ENCODE assay signal across 16 cellular contexts in genomic region chr6:53735896-53736295, GRCh38. TPM values are rescaled to one million over a fixed set of nuclear protein-coding genes. Genes with fewer than 3 reads are reported as not detected.
DNase-seq lines count a peak whose midpoint lies in the region; ATAC-seq, FAIRE-seq and TF ChIP-seq lines count a peak whose summit lies in the region.
"Had no signal": no experiment of that assay in that cellular context is flagged by ENCODE, and none has a peak within 500 bp of the region (broad histone marks: within the 10 kb centered on the region; RNA-seq: fewer than 3 reads in every experiment).

No MANE protein-coding gene starts in this region.

- no peak overlapping the region for H4K91ac ChIP-seq in IMR-90 (ENCODE audit: insufficient read depth, low read depth, low read length)

- WGBS in IMR-90 (ENCODE audit: extremely low coverage in 2 of 2, insufficient read length in 1 of 2), 2 experiments, result 92% methylated on average over 4 of the region's 4 CpGs; no CpG with 5 or more reads in 1 of the 2 experiments
- WGBS in mesendoderm (ENCODE audit: extremely low coverage, insufficient coverage, low lambda C conversion rate), result no CpG with 5 or more reads among the region's 4 CpGs

- H2BK20ac ChIP-seq in IMR-90 (ENCODE audit: low read depth, low read length), result no peak overlapping the region

- H2BK5ac ChIP-seq in IMR-90 (ENCODE audit: low read depth, low read length, poor library complexity, severe bottlenecking), result no peak overlapping the region
- no peak overlapping the region for H2BK5ac ChIP-seq in mesendoderm (ENCODE audit: low read length)

- no peaks in the 10 kb centered on the region for H3K36me3 Mint-ChIP-seq in CD8-positive, alpha-beta T cell
- peaks cover 2% of the 10 kb centered on the region for H3K36me3 Mint-ChIP-seq in activated T-helper 2 cell treated with anti-CD3 and anti-CD28 coated beads, Interferon-gamma antibody, Interleukin-2, Interleukin-4, amounts not matched to agents 10 μg/mL and 5 μg/mL and 100 μg/mL, durations not matched to agents 14 hours and 24 hours and 36 hours (ENCODE audit: low read depth)

- dilution Hi-C loops in IMR-90 (cut with HindIII; ENCODE audit: low sequenced_read_pairs, unreplicated experiment), result no loop called here

- no peak overlapping the region for H3K9ac ChIP-seq in IMR-90 (ENCODE audit: low read depth, low read length)
- no peak overlapping the region for H3K9ac ChIP-seq in mesendoderm (ENCODE audit: low read length)
- H3K9ac ChIP-seq: parathyroid adenoma had no signal

- H2AK9ac ChIP-seq in IMR-90 (replicated peaks; ENCODE audit: low read depth, low read length, poor library complexity), result no peak overlapping the region

- H4K20me1 ChIP-seq in IMR-90 (ENCODE audit: insufficient read depth, low read length), result no peaks in the 10 kb centered on the region

- no peaks in the 10 kb centered on the region for H3K9me3 ChIP-seq in CD8-positive, alpha-beta T cell (ENCODE audit: low read length)
- H3K9me3 ChIP-seq in IMR-90 (ENCODE audit: control insufficient read depth, insufficient read depth, low read length), result no peaks in the 10 kb centered on the region
- H3K9me3 ChIP-seq in upper lobe of right lung, result no peaks in the 10 kb centered on the region

- H4K8ac ChIP-seq in IMR-90 (ENCODE audit: low read depth in 2 of 2, low read length in 2 of 2), result no peak overlapping the region
- H4K8ac ChIP-seq in mesendoderm (ENCODE audit: low read depth, low read length), result no peak overlapping the region

- H3K18ac ChIP-seq in IMR-90 (ENCODE audit: low read depth, low read length) (no peak overlapping the region), mesendoderm (ENCODE audit: low read length) (no peak overlapping the region)

- no peak overlapping the region for H2BK120ac ChIP-seq in IMR-90 (ENCODE audit: low read depth, low read length)
- no peak overlapping the region for H2BK120ac ChIP-seq in mesendoderm (ENCODE audit: low read depth, low read length)

- H3K79me2 ChIP-seq in mesendoderm (ENCODE audit: control insufficient read depth, insufficient read depth, low read length), result no peaks in the 10 kb centered on the region
- H3K79me2 ChIP-seq: parathyroid adenoma had no signal

- no peak overlapping the region for H3K27ac Mint-ChIP-seq in CD8-positive, alpha-beta T cell
- H3K27ac Mint-ChIP-seq in activated T-helper 2 cell treated with anti-CD3 and anti-CD28 coated beads, Interferon-gamma antibody, Interleukin-2, Interleukin-4, amounts not matched to agents 10 μg/mL and 5 μg/mL and 100 μg/mL, durations not matched to agents 14 hours and 24 hours and 36 hours, result no peak overlapping the region

- peaks cover 19% of the 10 kb centered on the region for H3K4me1 Mint-ChIP-seq in CD8-positive, alpha-beta T cell (ENCODE audit: low read depth)
- H3K4me1 Mint-ChIP-seq in activated T-helper 2 cell treated with anti-CD3 and anti-CD28 coated beads, Interferon-gamma antibody, Interleukin-2, Interleukin-4, amounts not matched to agents 10 μg/mL and 5 μg/mL and 100 μg/mL, durations not matched to agents 14 hours and 24 hours and 36 hours (ENCODE audit: low read depth), result peaks cover 45% of the 10 kb centered on the region

- no peak for TF ChIP-seq CTCF in CD8-positive, alpha-beta T cell (IDR thresholded peaks at IDR 0.05)
- TF ChIP-seq CTCF in IMR-90 (conservative IDR thresholded peaks at IDR 0.05; ENCODE audit: low read depth, low read length) (no peak), brain microvascular endothelial cell (IDR thresholded peaks at IDR 0.05; ENCODE audit: low read depth, low read length, missing control alignments) (no peak), upper lobe of right lung (IDR thresholded peaks at IDR 0.05) (no peak)

- H3K27me3 Mint-ChIP-seq in CD8-positive, alpha-beta T cell (ENCODE audit: low read depth), result peaks cover 11% of the 10 kb centered on the region
- no peaks in the 10 kb centered on the region for H3K27me3 Mint-ChIP-seq in activated T-helper 2 cell treated with anti-CD3 and anti-CD28 coated beads, Interferon-gamma antibody, Interleukin-2, Interleukin-4, amounts not matched to agents 10 μg/mL and 5 μg/mL and 100 μg/mL, durations not matched to agents 14 hours and 24 hours and 36 hours (ENCODE audit: low read depth)

- peaks cover 6% of the 10 kb centered on the region; the same call in 1 of the 2 replicates for H3K9me1 ChIP-seq in IMR-90 (ENCODE audit: insufficient read depth, low read length)

- no peak overlapping the region for H3K4ac ChIP-seq in IMR-90 (ENCODE audit: low read depth, low read length)
- H3K4ac ChIP-seq in mesendoderm (ENCODE audit: low read depth, low read length), result no peak overlapping the region

- CTCF ChIA-PET in CD8-positive, alpha-beta T cell (lab: Charles Lee), result interaction anchor here (1.2 to 2.8 kb wide), 5 partner anchors 11 to 599 kb away, joined by 3 to 29 read pairs (median 12); no protein-coding TSS in a partner anchor
- CTCF ChIA-PET in IMR-90 (lab: Yijun Ruan, JAX), result interaction anchor here (1.3 to 2.5 kb wide), 3 partner anchors 10 to 243 kb away, joined by 5 to 16 read pairs (median 11); no protein-coding TSS in a partner anchor

- peak in 5 of 7 experiments; percentile 7 to 52 (median 22) for DNase-seq in CD8-positive, alpha-beta T cell
- DNase-seq in GM12892 (ENCODE audit: insufficient read length) (no peak), IMR-90 (no peak), brain microvascular endothelial cell (no peak), mesendoderm (no peak), upper lobe of right lung (no peak)
- peak; percentile 22 for DNase-seq in activated T-helper 2 cell treated with anti-CD3 and anti-CD28 coated beads, Interferon-gamma antibody, Interleukin-2, Interleukin-4, amounts not matched to agents 10 μg/mL and 5 μg/mL and 100 μg/mL, durations not matched to agents 14 hours and 24 hours and 36 hours (ENCODE audit: low spot score)
- DNase-seq: activated T-cell treated with anti-CD3 and anti-CD28 coated beads, Interleukin-2, amount 50 U/mL, for 1 hour; hippocampal formation; stimulated activated CD4-positive, alpha-beta T cell treated with anti-CD3 and anti-CD28 coated beads, Interleukin-2, amount 100 ng/mL, for 48 hours had no signal

- H3K9me3 Mint-ChIP-seq in CD8-positive, alpha-beta T cell, result no peaks in the 10 kb centered on the region
- no peaks in the 10 kb centered on the region for H3K9me3 Mint-ChIP-seq in activated T-helper 2 cell treated with anti-CD3 and anti-CD28 coated beads, Interferon-gamma antibody, Interleukin-2, Interleukin-4, amounts not matched to agents 10 μg/mL and 5 μg/mL and 100 μg/mL, durations not matched to agents 14 hours and 24 hours and 36 hours

- H3K56ac ChIP-seq in IMR-90 (ENCODE audit: extremely low read depth, insufficient read depth, low read length) (no peak overlapping the region), mesendoderm (ENCODE audit: low read length) (no peak overlapping the region)

- 0 out of 2 replicates have a peak overlapping the region, but pooled peaks have one; percentile 33 for H3K14ac ChIP-seq in IMR-90 (replicated peaks; ENCODE audit: low read depth, low read length)

- POLR2A ChIA-PET in CD8-positive, alpha-beta T cell (lab: Charles Lee), result interaction anchor here (0.6 kb wide), 1 partner anchor 9 kb away, joined by 3 read pairs; no protein-coding TSS in a partner anchor
- POLR2A ChIA-PET in IMR-90 (lab: Charles Lee; ENCODE audit: unreplicated experiment), result no interaction called here

- H3K79me1 ChIP-seq in IMR-90 (ENCODE audit: low read depth in 1 of 2, low read length in 2 of 2), result no peaks in the 10 kb centered on the region
- H3K79me1 ChIP-seq in mesendoderm (ENCODE audit: low read length), result no peaks in the 10 kb centered on the region

- no peak for TF ChIP-seq POLR2A in GM12892 (IDR thresholded peaks at IDR 0.05; ENCODE audit: low read depth, low read length)
- no peak for TF ChIP-seq POLR2A in IMR-90 (IDR thresholded peaks at IDR 0.05; ENCODE audit: low read depth, low read length)

- H3K4me1 ChIP-seq in CD8-positive, alpha-beta T cell (ENCODE audit: insufficient read depth, low read length), result peaks cover 15% of the 10 kb centered on the region
- H3K4me1 ChIP-seq in IMR-90 (ENCODE audit: control insufficient read depth, insufficient read depth, low read length), result peaks cover 7% of the 10 kb centered on the region
- H3K4me1 ChIP-seq in mesendoderm (ENCODE audit: control insufficient read depth, low read depth, low read length), result no peaks in the 10 kb centered on the region
- peaks cover 6% of the 10 kb centered on the region for H3K4me1 ChIP-seq in upper lobe of right lung

- intact Hi-C loops in CD8-positive, alpha-beta T cell (cut with DNase I, micrococcal nuclease), result no loop called here
- intact Hi-C loops in IMR-90 (cut with micrococcal nuclease), result no loop called here
- intact Hi-C loops in activated T-helper 2 cell treated with anti-CD3 and anti-CD28 coated beads, Interferon-gamma antibody, Interleukin-2, Interleukin-4, amounts not matched to agents 10 μg/mL and 5 μg/mL and 100 μg/mL, durations not matched to agents 14 hours and 24 hours and 36 hours (cut with micrococcal nuclease), result loop anchor here (2.0 kb wide), 1 partner anchor 17 kb away; no protein-coding TSS in a partner anchor
- intact Hi-C loops in upper lobe of right lung (cut with DNase I), result no loop called here

- in situ Hi-C loops in IMR-90 (cut with MboI; ENCODE audit: low sequenced_read_pairs) (loop anchor here (10.0 kb wide), 1 partner anchor 571 kb away; no protein-coding TSS in a partner anchor), brain microvascular endothelial cell (cut with HindIII; ENCODE audit: low pct_ligation_motif_present, low sequenced_read_pairs) (no loop called here)

- no peak overlapping the region for H2AFZ ChIP-seq in IMR-90 (replicated peaks; ENCODE audit: low read length, poor library complexity)
- H2AFZ ChIP-seq: parathyroid adenoma had no signal

- no peaks in the 10 kb centered on the region for H3K36me3 ChIP-seq in CD8-positive, alpha-beta T cell (ENCODE audit: insufficient read depth, low read length)
- H3K36me3 ChIP-seq in IMR-90 (ENCODE audit: control insufficient read depth, insufficient read depth, low read length), result no peaks in the 10 kb centered on the region
- no peaks in the 10 kb centered on the region for H3K36me3 ChIP-seq in brain microvascular endothelial cell (replicated peaks)
- no peaks in the 10 kb centered on the region for H3K36me3 ChIP-seq in mesendoderm (ENCODE audit: control insufficient read depth, insufficient read depth, low read length)
- no peaks in the 10 kb centered on the region for H3K36me3 ChIP-seq in upper lobe of right lung
- H3K36me3 ChIP-seq: cardiac muscle cell had no signal

- no peak overlapping the region for H2AK5ac ChIP-seq in IMR-90 (ENCODE audit: low read depth, low read length)
- no peak overlapping the region for H2AK5ac ChIP-seq in mesendoderm (ENCODE audit: low read length)

- H3K4me2 ChIP-seq in IMR-90 (ENCODE audit: low read depth, low read length) (no peak overlapping the region), mesendoderm (ENCODE audit: low read length) (no peak overlapping the region)

- BruUV-seq in IMR-90 (replicated peaks; lab: Mats Ljungman, UMichigan), result no TSS peak

- H3K27ac ChIP-seq in CD8-positive, alpha-beta T cell (ENCODE audit: low read depth, low read length), result no peak overlapping the region
- H3K27ac ChIP-seq in IMR-90 (ENCODE audit: insufficient read depth, low read length), result no peak overlapping the region
- no peak overlapping the region for H3K27ac ChIP-seq in brain microvascular endothelial cell
- H3K27ac ChIP-seq in mesendoderm (ENCODE audit: low read depth, low read length), result no peak overlapping the region
- no peak overlapping the region for H3K27ac ChIP-seq in upper lobe of right lung
- H3K27ac ChIP-seq: C4-2B, cardiac muscle cell, parathyroid adenoma had no signal

- H3K27me3 ChIP-seq in CD8-positive, alpha-beta T cell (ENCODE audit: insufficient read depth, low read length), result no peaks in the 10 kb centered on the region
- no peaks in the 10 kb centered on the region for H3K27me3 ChIP-seq in IMR-90 (ENCODE audit: control insufficient read depth, insufficient read depth, low read length)
- H3K27me3 ChIP-seq in brain microvascular endothelial cell (replicated peaks), result no peaks in the 10 kb centered on the region
- H3K27me3 ChIP-seq in mesendoderm (ENCODE audit: insufficient read depth, low read length, poor library complexity), result no peaks in the 10 kb centered on the region
- H3K27me3 ChIP-seq in upper lobe of right lung, result no peaks in the 10 kb centered on the region
- H3K27me3 ChIP-seq: cardiac muscle cell had no signal

- H3K4me3 ChIP-seq in CD8-positive, alpha-beta T cell (ENCODE audit: low read depth, low read length), result no peak overlapping the region
- H3K4me3 ChIP-seq in IMR-90 (ENCODE audit: insufficient read depth, low read depth, low read length) (no peak overlapping the region), brain microvascular endothelial cell (ENCODE audit: low read depth, low read length) (no peak overlapping the region), mesendoderm (ENCODE audit: low read length) (no peak overlapping the region), upper lobe of right lung (no peak overlapping the region)
- H3K4me3 ChIP-seq: cardiac muscle cell had no signal

- TF ChIP-seq RAD21 in IMR-90 (IDR thresholded peaks at IDR 0.05; ENCODE audit: low read length), result no peak

- ATAC-seq in CD8-positive, alpha-beta T cell, result peak; percentile 42
- ATAC-seq in IMR-90 (ENCODE audit: low read depth), result no peak
- ATAC-seq in upper lobe of right lung, result no peak
- no peak for ATAC-seq in HG03378 (IDR thresholded peaks at IDR 0.05; ENCODE audit: unreplicated experiment)

- no peak overlapping the region for H3K4me3 Mint-ChIP-seq in CD8-positive, alpha-beta T cell
- H3K4me3 Mint-ChIP-seq in activated T-helper 2 cell treated with anti-CD3 and anti-CD28 coated beads, Interferon-gamma antibody, Interleukin-2, Interleukin-4, amounts not matched to agents 10 μg/mL and 5 μg/mL and 100 μg/mL, durations not matched to agents 14 hours and 24 hours and 36 hours (ENCODE audit: low read depth), result no peak overlapping the region

- no peak overlapping the region for H2BK15ac ChIP-seq in IMR-90 (ENCODE audit: low read depth, low read length)
- H2BK15ac ChIP-seq in mesendoderm (replicated peaks; ENCODE audit: low read depth), result no peak overlapping the region

- H3K23ac ChIP-seq in IMR-90 (ENCODE audit: low read depth, low read length), result no peak overlapping the region
- no peak overlapping the region for H3K23ac ChIP-seq in mesendoderm (ENCODE audit: low read length)

- no peak overlapping the region for H4K5ac ChIP-seq in IMR-90 (ENCODE audit: low read depth, low read length)
- no peak overlapping the region for H4K5ac ChIP-seq in mesendoderm (ENCODE audit: low read length)

- FAIRE-seq in GM12892 (lab: Jason Lieb, UNC), result peak; percentile 54
- FAIRE-seq: endothelial cell of umbilical vein, RCC 7860 had no signal

RNA-seq across cellular contexts. Expression of gene LRRC1, which starts 58.9 kb away (rescaled TPM):
- total RNA-seq in CD8-positive, alpha-beta T cell, result under 1 TPM; 0.47 to 0.87 TPM
- polyA plus RNA-seq in GM12892 (2012; ENCODE audit: missing spikeins), result 0.21 TPM
- total RNA-seq in IMR-90 (2012; rRNA removed) (6.1 and 6.7 TPM in 2 replicates), upper lobe of right lung (22.3 TPM)
- polyA plus RNA-seq in IMR-90 (2012; rRNA removed), result 4.3 and 5.1 TPM in 2 replicates
- polyA plus RNA-seq in IMR-90 (2012; cell fraction: cytosol; rRNA removed), result 3.1 and 3.6 TPM in 2 replicates
- 5.1 and 13.1 TPM in 2 replicates for polyA plus RNA-seq in IMR-90 (2012; cell fraction: nucleus; rRNA removed; ENCODE audit: low replicate concordance)
- total RNA-seq in activated T-helper 2 cell treated with anti-CD3 and anti-CD28 coated beads, Interferon-gamma antibody, Interleukin-2, Interleukin-4, amounts not matched to agents 10 μg/mL and 5 μg/mL and 100 μg/mL, durations not matched to agents 14 hours and 24 hours and 36 hours, result 1.9 and 3.4 TPM in 2 replicates
- 6.6 TPM for polyA plus RNA-seq in mesendoderm (2013, experiment 1 of 2)
- 6.9 TPM for polyA plus RNA-seq in mesendoderm (2013, experiment 2 of 2)

Comparison
In these comparisons a context has a peak if more than half of its experiments do, and no peak if none do; other contexts are left out.
1. DNase-seq: peak in CD8-positive, alpha-beta T cell (5 of 7) and activated T-helper 2 cell treated with anti-CD3 and anti-CD28 coated beads, Interferon-gamma antibody, Interleukin-2, Interleukin-4, amounts not matched to agents 10 μg/mL and 5 μg/mL and 100 μg/mL, durations not matched to agents 14 hours and 24 hours and 36 hours (single experiment); none in GM12892 (single experiment), IMR-90 (single experiment), brain microvascular endothelial cell (single experiment), mesendoderm (single experiment) and upper lobe of right lung (single experiment).